ENCODE assay signal across 8 cellular contexts in the genomic region with DNA sequence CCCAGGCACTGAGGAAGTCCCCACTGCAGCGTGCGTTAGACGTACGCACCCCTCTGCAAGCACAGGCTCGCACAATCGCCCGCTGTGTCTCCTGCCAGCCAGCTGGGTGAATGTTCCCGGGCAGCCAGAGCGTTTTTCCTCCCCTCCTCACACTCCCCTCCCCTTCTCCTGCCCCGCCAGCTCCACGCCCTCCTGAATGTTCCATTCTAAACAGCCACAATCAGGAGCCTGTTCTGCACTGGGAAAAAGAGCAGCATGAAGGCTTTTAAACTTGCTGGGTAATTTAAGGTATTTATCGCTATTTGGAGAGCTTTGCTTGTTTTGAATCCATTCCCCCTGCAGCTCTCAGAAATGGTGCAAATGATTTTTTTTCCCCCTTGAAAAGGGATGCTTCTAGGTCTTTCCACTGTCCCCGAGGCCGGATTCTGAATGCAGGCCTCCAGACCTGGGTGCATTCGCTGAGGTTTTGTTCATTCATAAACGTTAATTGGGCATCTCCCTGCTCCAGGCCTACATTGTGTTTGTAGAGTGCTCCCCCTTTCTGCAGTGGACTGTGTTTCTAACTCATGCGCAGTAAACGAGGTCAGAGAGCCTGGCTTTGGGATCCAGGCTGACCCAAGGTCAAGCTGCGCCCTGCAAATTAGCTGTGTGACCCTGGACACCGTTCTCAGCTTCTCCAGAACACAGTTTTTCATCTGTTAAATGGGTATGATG.
A peak's percentile ranks its signal among the peaks of the same experiment; 100 is the strongest.
DNase-seq lines count a peak whose midpoint lies in the region; ATAC-seq, FAIRE-seq and TF ChIP-seq lines count a peak whose summit lies in the region.

No MANE protein-coding gene starts in this region.

- intact Hi-C loops in HepG2 (cut with micrococcal nuclease; ENCODE audit: unreplicated experiment) (no loop called here), right lobe of liver (cut with DNase I) (no loop called here), testis (cut with DNase I; ENCODE audit: low total_unique reads) (no loop called here)

- H3K9me3 ChIP-seq in HepG2 (ENCODE audit: low read length) (no peaks in the 10 kb centered on the region), right lobe of liver (no peaks in the 10 kb centered on the region), testis (no peaks in the 10 kb centered on the region)

- ATAC-seq in HepG2: peak; percentile 37; the same call in 1 of the 3 replicates
- ATAC-seq in right lobe of liver: no peak
- no peak for ATAC-seq in omental fat pad (ENCODE audit: low FRiP score)

- WGBS in HepG2 (ENCODE audit: low lambda C conversion rate): 57% methylated on average over 18 of the region's 20 CpGs
- WGBS in right lobe of liver (ENCODE audit: insufficient coverage, low coverage, low lambda C conversion rate, missing lambda C conversion rate): 67% methylated on average over 8 of the region's 20 CpGs
- 43 to 45% methylated on average over 20 of the region's 20 CpGs for WGBS in testis, 2 donors

- TF ChIP-seq POLR2A in HepG2 (IDR thresholded peaks at IDR 0.05; ENCODE audit: insufficient read depth in 1 of 2, low read depth in 2 of 2, low read length in 2 of 2) (no peak), right lobe of liver (IDR thresholded peaks at IDR 0.05) (no peak), testis (IDR thresholded peaks at IDR 0.05) (no peak)

- H3K36me3 ChIP-seq in HepG2 (replicated peaks in 1 of 2; ENCODE audit: control insufficient read depth in 1 of 2, insufficient read depth in 2 of 2, low read length in 2 of 2) (no peaks in the 10 kb centered on the region), right lobe of liver (no peaks in the 10 kb centered on the region), testis (ENCODE audit: low read depth, missing control alignments) (no peaks in the 10 kb centered on the region)

- H3K4me2 ChIP-seq in HepG2 (ENCODE audit: low read depth, low read length): no peak overlapping the region

- H3K4me3 ChIP-seq in HepG2 (replicated peaks in 1 of 3; ENCODE audit: insufficient read depth in 1 of 3, low read depth in 2 of 3, low read length in 3 of 3): no peak overlapping the region
- H3K4me3 ChIP-seq in right lobe of liver: no peak overlapping the region
- no peak overlapping the region for H3K4me3 ChIP-seq in astrocyte of the spinal cord (ENCODE audit: low read depth, low read length)
- no peak overlapping the region for H3K4me3 ChIP-seq in testis

- H2AFZ ChIP-seq in HepG2 (ENCODE audit: low read length): no peak overlapping the region

- H3K4me1 ChIP-seq in HepG2 (ENCODE audit: insufficient read depth, low read length) (no peaks in the 10 kb centered on the region), right lobe of liver (peaks cover 0 to 45% (median 10%) of the 10 kb centered on the region in 4 donors), testis (peaks cover 76% of the 10 kb centered on the region)

- no peak for FAIRE-seq in HepG2 (lab: Jason Lieb, UNC)

- H3K27me3 ChIP-seq in HepG2 (ENCODE audit: control insufficient read depth in 1 of 2, insufficient read depth in 2 of 2, low read length in 2 of 2) (peaks cover 2 to 12% of the 10 kb centered on the region in 2 experiments; a peak in 3 of 5 replicates), right lobe of liver (no peaks in the 10 kb centered on the region), layer of hippocampus (ENCODE audit: control insufficient read depth, insufficient read depth, low read length) (no peaks in the 10 kb centered on the region), testis (no peaks in the 10 kb centered on the region)

- no peak overlapping the region for H3K9ac ChIP-seq in HepG2 (ENCODE audit: insufficient read depth, low read depth, low read length)

- no peaks in the 10 kb centered on the region for H4K20me1 ChIP-seq in HepG2 (ENCODE audit: insufficient read depth, low read length)

- no peak for DNase-seq in HepG2 (ENCODE audit: low spot score)
- no peak for DNase-seq in right lobe of liver
- DNase-seq in astrocyte of the spinal cord (ENCODE audit: low read depth, low spot score): peak; percentile 37
- DNase-seq in testis: peak; percentile 83
- DNase-seq in omental fat pad (ENCODE audit: low spot score): no peak
- no peak for DNase-seq in HUDEP-2 (lab: John Stamatoyannopoulos, UW; ENCODE audit: unreplicated experiment in 76 of 76)
- no peak for DNase-seq in glomerular visceral epithelial cell (ENCODE audit: extremely low spot score)

- CTCF ChIA-PET in HepG2 (lab: Yijun Ruan, JAX; ENCODE audit: low intra/inter-chr PET ratio, low total read pairs): no interaction called here

- no peaks in the 10 kb centered on the region for H3K79me2 ChIP-seq in HepG2 (ENCODE audit: insufficient read depth, low read length)

- no peak overlapping the region for H3K27ac ChIP-seq in HepG2 (ENCODE audit: extremely low read length, insufficient read depth, low read length)
- peak overlapping the region in 1 of 3 donors; percentile 37 for H3K27ac ChIP-seq in right lobe of liver
- peak overlapping the region; percentile 92 for H3K27ac ChIP-seq in layer of hippocampus (ENCODE audit: low read depth, low read length)
- peak overlapping the region; percentile 59 to 68 for H3K27ac ChIP-seq in testis

- no peak for TF ChIP-seq RAD21 in HepG2 (CRISPR knock-in tag; IDR thresholded peaks at IDR 0.05)

- TF ChIP-seq CTCF in HepG2 (CRISPR knock-in tag; IDR thresholded peaks at IDR 0.05) (no peak; the same call in 1 of the 2 replicates), right lobe of liver (IDR thresholded peaks at IDR 0.05) (no peak), astrocyte of the spinal cord (IDR thresholded peaks at IDR 0.05; ENCODE audit: low read depth, low read length) (peak; percentile 26), testis (IDR thresholded peaks at IDR 0.05) (peak in 1 of 3 experiments; percentile 39), omental fat pad (IDR thresholded peaks at IDR 0.05) (no peak)

- TF ChIP-seq EP300 in HepG2 (IDR thresholded peaks at IDR 0.05; ENCODE audit: low read depth in 2 of 2, low read length in 2 of 2): no peak
- TF ChIP-seq EP300 in HepG2 (CRISPR knock-in tag; IDR thresholded peaks at IDR 0.05; ENCODE audit: borderline replicate concordance): no peak

- POLR2A ChIA-PET in HepG2 (lab: Yijun Ruan, JAX): no interaction called here

- in situ Hi-C loops in HepG2 (cut with HindIII; ENCODE audit: extremely low pct_ligation_motif_present, low pct_unique_long_range_greater_than_20kb): no loop called here
- in situ Hi-C loops in astrocyte of the spinal cord (cut with HindIII; ENCODE audit: low sequenced_read_pairs): no loop called here

- BruUV-seq in HepG2 (replicated peaks; lab: Mats Ljungman, UMichigan): no TSS peak

TF ChIP-seq in HepG2, 621 proteins besides CTCF, POLR2A, EP300 and RAD21:
- no peak for TF ChIP-seq SMAD9 (CRISPR knock-in tag; IDR thresholded peaks at IDR 0.05)
- 0 out of 2 replicates have a peak, but pooled peaks have one; percentile 24 for TF ChIP-seq ZNF629 (CRISPR knock-in tag; conservative IDR thresholded peaks at IDR 0.05)

Comparison
In these comparisons a context has a peak if more than half of its experiments do, and no peak if none do; other contexts are left out.
1. DNase-seq: peak in astrocyte of the spinal cord (single experiment) and testis (single experiment); none in HepG2 (single experiment), right lobe of liver (0 of 3), omental fat pad (single experiment), HUDEP-2 (0 of 76) and glomerular visceral epithelial cell (single experiment).